1 cellular context compared by ENCODE assay signal in the genomic region with DNA sequence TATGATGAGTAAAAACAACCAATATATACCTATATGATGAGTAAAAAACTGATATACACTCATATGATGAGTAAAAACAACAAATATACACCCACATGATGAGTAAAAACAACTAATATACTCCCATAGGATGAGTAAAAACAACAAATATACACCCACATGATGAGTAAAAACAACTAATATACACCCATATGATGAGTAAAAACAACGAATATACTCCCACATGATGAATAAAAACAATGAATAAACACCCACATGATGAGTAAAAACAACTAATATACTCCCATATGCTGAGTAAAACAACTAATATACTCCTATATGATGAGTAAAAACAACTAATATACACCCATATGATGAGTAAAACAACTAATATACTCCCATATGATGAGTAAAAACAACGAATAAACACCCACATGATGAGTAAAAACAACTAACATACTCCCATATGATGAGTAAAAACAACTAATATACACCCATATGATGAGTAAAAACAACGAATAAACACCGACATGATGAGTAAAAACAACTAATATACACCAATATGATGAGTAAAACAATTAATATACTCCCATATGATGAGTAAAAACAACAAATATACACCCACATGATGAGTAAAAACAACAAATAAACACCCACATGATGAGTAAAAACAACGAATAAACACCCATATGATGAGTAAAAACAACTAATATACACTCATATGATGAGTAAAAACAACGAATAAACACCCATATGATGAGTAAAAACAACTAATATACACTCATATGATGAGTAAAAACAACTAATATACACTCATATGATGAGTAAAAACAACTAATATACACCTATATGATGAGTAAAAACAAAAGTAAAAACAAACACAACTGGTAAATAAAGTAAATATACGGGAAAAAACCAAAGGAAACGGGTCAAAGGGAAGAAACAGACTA.
TF ChIP-seq lines count a peak whose summit lies in the region.

No MANE protein-coding gene starts in this region.

TF ChIP-seq in K562, 482 proteins besides CTCF, POLR2A, EP300 and RAD21:
- TF ChIP-seq CBX2 (IDR thresholded peaks at IDR 0.05; ENCODE audit: insufficient read depth, low read length, poor library complexity, severe bottlenecking): peak; percentile 90
